In genomic region chr2:119826370-119826961, GRCh38 we compare ENCODE assay signal across 8 cellular contexts.
DNase-seq lines count a peak whose midpoint lies in the region; ATAC-seq lines count a peak whose summit lies in the region.

No MANE protein-coding gene starts in this region.

- ATAC-seq in GM21447 (IDR thresholded peaks at IDR 0.05; ENCODE audit: unreplicated experiment): peak; percentile 60

- peak; percentile 42 for DNase-seq in NCI-H2227 (lab: John Stamatoyannopoulos, UW; ENCODE audit: unreplicated experiment)
- no peak for DNase-seq in NCI-H2227 treated with DMSO at 0.1 percent for 48 hours (lab: John Stamatoyannopoulos, UW)
- DNase-seq in NCI-H460 (ENCODE audit: extremely low read depth, low read depth): peak; percentile 45
- DNase-seq in activated naive CD4-positive, alpha-beta T cell treated with anti-CD3 and anti-CD28 coated beads, Interleukin-2, amount 50 U/mL, for 16 hours: peak; percentile 38
- DNase-seq in iPS-NIHi7 (ENCODE audit: extremely low spot score): peak; percentile 51
- DNase-seq in stimulated activated CD8-positive, alpha-beta memory T cell treated with anti-CD3 and anti-CD28 coated beads, Interleukin-2, amount 100 ng/mL, for 1 hour (ENCODE audit: low read depth in 2 of 2): peak; percentile 5 to 8
- DNase-seq in DMS153 treated with DMSO at 0.1 percent for 48 hours (lab: John Stamatoyannopoulos, UW; ENCODE audit: unreplicated experiment): no peak

Comparison
In these comparisons a context has a peak if more than half of its experiments do, and no peak if none do; other contexts are left out.
1. DNase-seq: peak in NCI-H2227 (single experiment), NCI-H460 (single experiment), activated naive CD4-positive, alpha-beta T cell treated with anti-CD3 and anti-CD28 coated beads, Interleukin-2, amount 50 U/mL, for 16 hours (single experiment), iPS-NIHi7 (single experiment) and stimulated activated CD8-positive, alpha-beta memory T cell treated with anti-CD3 and anti-CD28 coated beads, Interleukin-2, amount 100 ng/mL, for 1 hour (2 of 2); none in NCI-H2227 treated with DMSO at 0.1 percent for 48 hours (single experiment) and DMS153 treated with DMSO at 0.1 percent for 48 hours (single experiment).